Comparison of ENCODE assay signal across 8 cellular contexts in the genomic region with DNA sequence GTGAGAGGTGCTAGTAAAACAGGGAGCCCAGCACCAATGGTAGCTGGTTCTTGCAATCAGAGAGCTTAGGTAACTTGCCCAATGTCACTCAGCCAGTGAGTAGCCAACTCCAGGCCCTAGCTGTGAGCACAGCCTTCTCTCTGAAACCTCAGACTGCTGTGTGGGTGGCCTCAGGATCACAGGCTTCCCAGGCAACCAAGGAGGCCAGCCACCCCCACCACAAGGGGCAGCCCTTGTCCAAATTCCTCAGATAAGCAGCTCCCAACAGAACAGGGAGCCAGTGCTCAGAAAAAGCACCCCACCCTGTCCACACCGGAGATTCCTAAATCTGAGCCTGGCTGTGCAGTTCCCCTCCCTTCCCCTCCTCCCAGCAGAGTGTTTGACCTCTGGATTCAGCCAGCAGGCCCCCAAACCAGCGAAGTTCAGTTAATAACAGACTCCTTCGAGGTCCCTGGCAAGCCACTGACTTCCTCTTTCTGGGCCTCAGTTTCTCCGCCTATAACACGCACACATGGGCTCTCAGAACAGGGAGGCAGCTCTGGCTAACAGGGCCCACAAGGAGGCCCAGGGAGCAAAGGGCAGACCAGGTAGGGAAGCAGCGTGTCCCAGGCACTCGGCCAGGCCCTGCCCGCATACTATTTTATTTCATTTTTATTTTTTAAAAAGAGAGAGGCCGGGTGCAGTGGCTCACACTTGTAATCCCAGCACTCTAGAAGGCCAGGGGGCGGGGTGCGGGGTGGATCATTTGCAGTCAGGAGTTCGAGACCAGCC. TPM values are rescaled to one million over a fixed set of nuclear protein-coding genes. Genes with fewer than 3 reads are reported as not detected.
DNase-seq lines count a peak whose midpoint lies in the region; ATAC-seq and TF ChIP-seq lines count a peak whose summit lies in the region.

No MANE protein-coding gene starts in this region.

- H3K27me3 ChIP-seq in effector memory CD4-positive, alpha-beta T cell (replicated peaks; ENCODE audit: control insufficient read depth, insufficient read depth, low read length, poor library complexity, severe bottlenecking), result no peaks in the 10 kb centered on the region

- H3K4me1 ChIP-seq in effector memory CD4-positive, alpha-beta T cell (ENCODE audit: control insufficient read depth, insufficient read depth, low read length, poor library complexity, severe bottlenecking), result peaks cover 59% of the 10 kb centered on the region

- DNase-seq in NCI-H82 (lab: John Stamatoyannopoulos, UW) (peak; percentile 16), NCI-H82 treated with DMSO at 0.1 percent for 48 hours (lab: John Stamatoyannopoulos, UW; ENCODE audit: unreplicated experiment) (no peak), RPMI7951 (ENCODE audit: low read depth) (peak; percentile 59), myocyte (ENCODE audit: low read depth) (peak; percentile 84), GM13977 (ENCODE audit: low spot score) (no peak)
- DNase-seq in effector memory CD4-positive, alpha-beta T cell, result no peak

- ATAC-seq in GM18868 (IDR thresholded peaks at IDR 0.05; ENCODE audit: unreplicated experiment), result no peak
- no peak for ATAC-seq in HG02981 (IDR thresholded peaks at IDR 0.05; ENCODE audit: unreplicated experiment)

- H3K4me3 ChIP-seq in effector memory CD4-positive, alpha-beta T cell (ENCODE audit: insufficient read depth, low read depth, low read length, poor library complexity, severe bottlenecking), result peak overlapping the region; percentile 87

- no peak for TF ChIP-seq CTCF in GM13977 (IDR thresholded peaks at IDR 0.05; ENCODE audit: extremely low read depth, insufficient read depth, missing control alignments)

- peaks cover 3% of the 10 kb centered on the region for H3K36me3 ChIP-seq in effector memory CD4-positive, alpha-beta T cell (ENCODE audit: control insufficient read depth, insufficient read depth, low read length)

- no peaks in the 10 kb centered on the region for H3K9me3 ChIP-seq in effector memory CD4-positive, alpha-beta T cell (ENCODE audit: control insufficient read depth, low read length)

- in situ Hi-C loops in GM13977 (cut with MboI; ENCODE audit: low pct_unique_long_range_greater_than_20kb, low sequenced_read_pairs, unreplicated experiment), result no loop called here

- peak overlapping the region; percentile 90 for H3K27ac ChIP-seq in effector memory CD4-positive, alpha-beta T cell (ENCODE audit: insufficient read depth, low read length, poor library complexity, severe bottlenecking)

RNA-seq across cellular contexts. Expression of a gene that starts 2.7 kb away (rescaled TPM):
- total RNA-seq in RPMI7951 (2014; rRNA removed; shearing (Covaris generic)), result 2.8 and 5.4 TPM in 2 replicates
- 4.8 and 6.7 TPM in 2 replicates for total RNA-seq in myocyte
- polyA plus RNA-seq in myocyte (2012), result 32.8 TPM

RNA-seq across cellular contexts. Expression of a gene that starts 40.4 kb away (rescaled TPM):
- 37.1 and 50.1 TPM in 2 replicates for total RNA-seq in RPMI7951 (2014; rRNA removed; shearing (Covaris generic))
- 12.5 and 12.6 TPM in 2 replicates for total RNA-seq in myocyte
- 32.8 TPM for polyA plus RNA-seq in myocyte (2012)

RNA-seq across cellular contexts. Expression of a gene that starts 47.5 kb away (rescaled TPM):
- total RNA-seq in RPMI7951 (2014; rRNA removed; shearing (Covaris generic)), result 0.24 and 1.2 TPM in 2 replicates
- total RNA-seq in myocyte, result 0.36 and 1.5 TPM in 2 replicates
- 0.87 TPM for polyA plus RNA-seq in myocyte (2012)

Comparison
In these comparisons a context has a peak if more than half of its experiments do, and no peak if none do; other contexts are left out.
1. DNase-seq: peak in NCI-H82 (single experiment), RPMI7951 (single experiment) and myocyte (single experiment); none in NCI-H82 treated with DMSO at 0.1 percent for 48 hours (single experiment), effector memory CD4-positive, alpha-beta T cell (0 of 3) and GM13977 (single experiment).